In the genomic region with DNA sequence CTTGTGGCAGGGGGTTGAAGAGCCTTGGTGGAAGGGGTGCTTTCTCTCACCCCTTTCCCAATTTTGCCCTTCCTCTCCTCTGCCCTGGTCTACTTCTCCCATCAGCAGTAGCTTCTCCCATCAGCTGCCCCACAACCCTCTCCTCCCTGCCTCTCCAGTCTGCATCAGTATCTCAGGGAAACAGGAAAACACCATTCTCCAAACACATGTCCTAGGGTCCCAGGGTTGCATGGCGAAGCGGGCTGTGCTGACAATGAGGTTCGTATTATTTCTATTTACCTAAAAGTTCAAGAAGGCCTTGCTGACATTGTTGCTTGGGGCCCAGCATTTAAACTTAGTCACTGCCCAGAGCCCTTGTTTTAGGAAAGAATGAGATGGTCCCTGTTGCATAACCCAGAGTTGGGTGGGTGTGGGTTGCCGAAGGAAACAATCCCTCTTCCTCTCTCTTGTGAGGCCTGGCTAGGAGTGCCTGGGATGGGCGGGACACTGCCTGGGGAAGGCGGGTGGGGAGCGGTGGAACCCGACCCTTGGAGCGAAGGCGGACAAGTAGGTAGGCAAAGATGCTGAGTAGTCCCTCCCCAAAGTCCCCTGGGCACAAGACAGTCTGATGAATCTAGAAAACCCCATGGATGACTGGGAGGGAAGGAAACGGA, we compare ENCODE assay signal across 8 cellular contexts.
DNase-seq lines count a peak whose midpoint lies in the region; ATAC-seq and TF ChIP-seq lines count a peak whose summit lies in the region.

No MANE protein-coding gene starts in this region.

- H3K4me3 ChIP-seq in HEK293 (ENCODE audit: low read depth, low read length) (no peak overlapping the region), iPS-18a (ENCODE audit: low read length) (peak overlapping the region; percentile 85), stomach smooth muscle (ENCODE audit: low read length in 2 of 2) (peak overlapping the region; percentile 67 to 85)

- H3K9ac ChIP-seq in iPS-18a (ENCODE audit: low read length) (no peak overlapping the region), stomach smooth muscle (ENCODE audit: low read length in 2 of 2) (peak overlapping the region in 1 of 2 donors; percentile 70)

- H3K36me3 ChIP-seq in HEK293 (ENCODE audit: control insufficient read depth in 2 of 2, insufficient read depth in 1 of 2, low read length in 2 of 2): no peaks in the 10 kb centered on the region
- H3K36me3 ChIP-seq in iPS-18a (ENCODE audit: control insufficient read depth, low read depth, low read length): no peaks in the 10 kb centered on the region
- H3K36me3 ChIP-seq in stomach smooth muscle (ENCODE audit: control insufficient read depth in 2 of 2, insufficient read depth in 2 of 2, low read length in 2 of 2): no peaks in the 10 kb centered on the region

- DNase-seq in hippocampal formation (lab: John Stamatoyannopoulos, UW): no peak
- DNase-seq in NCI-H82 treated with DMSO at 0.1 percent for 48 hours (lab: John Stamatoyannopoulos, UW; ENCODE audit: unreplicated experiment): no peak
- DNase-seq in DMS153 treated with DMSO at 0.1 percent for 48 hours (lab: John Stamatoyannopoulos, UW; ENCODE audit: unreplicated experiment): no peak

- CTCF ChIA-PET in HEK293 (lab: Yijun Ruan, JAX): interaction anchor here (0.6 to 7.8 kb wide), 4 partner anchors 29 to 484 kb away, joined by 3 to 264 read pairs (median 16); no protein-coding TSS in a partner anchor

- no peaks in the 10 kb centered on the region for H3K9me3 ChIP-seq in HEK293 (ENCODE audit: control insufficient read depth, insufficient read depth, low read depth, low read length)
- no peaks in the 10 kb centered on the region for H3K9me3 ChIP-seq in iPS-18a (ENCODE audit: control insufficient read depth, low read depth, low read length)
- H3K9me3 ChIP-seq in stomach smooth muscle (ENCODE audit: control insufficient read depth in 2 of 2, low read length in 2 of 2): no peaks in the 10 kb centered on the region

- TF ChIP-seq CTCF in HEK293 (tag by site-specific recombination; IDR thresholded peaks at IDR 0.05): no peak

- POLR2A ChIA-PET in HEK293 (lab: Yijun Ruan, JAX): interaction anchor here (0.6 to 3.4 kb wide), 2 partner anchors 17 to 30 kb away, joined by 3 to 18 read pairs; a partner anchor contains a TSS

- H3K27ac ChIP-seq in HEK293 (ENCODE audit: extremely low read depth, low read depth, low read length) (no peak overlapping the region), angular gyrus (ENCODE audit: low read depth, low read length) (peak overlapping the region; percentile 91), iPS-18a (ENCODE audit: low read length) (no peak overlapping the region), stomach smooth muscle (ENCODE audit: low read length) (peak overlapping the region; percentile 80)

- H3K4me1 ChIP-seq in HEK293 (ENCODE audit: control insufficient read depth, insufficient read depth, low read length) (peaks cover 3% of the 10 kb centered on the region; the same call in 1 of the 2 replicates), iPS-18a (ENCODE audit: control insufficient read depth, low read depth, low read length) (peaks cover 22% of the 10 kb centered on the region), stomach smooth muscle (ENCODE audit: control insufficient read depth, insufficient read depth, low read length) (peaks cover 38% of the 10 kb centered on the region)

- no peak for ATAC-seq in GM19351 (IDR thresholded peaks at IDR 0.05; ENCODE audit: unreplicated experiment)

- H3K27me3 ChIP-seq in iPS-18a (ENCODE audit: control insufficient read depth, insufficient read depth, low read length) (peaks cover 36% of the 10 kb centered on the region), stomach smooth muscle (ENCODE audit: control insufficient read depth in 1 of 2, insufficient read depth in 2 of 2, low read length in 2 of 2) (no peaks in the 10 kb centered on the region)

TF ChIP-seq in HEK293, 187 proteins besides CTCF, POLR2A, EP300 and RAD21:
- no peak for TF ChIP-seq ZNF664 (tag by site-specific recombination; IDR thresholded peaks at IDR 0.05)
- TF ChIP-seq, protein P1, sequence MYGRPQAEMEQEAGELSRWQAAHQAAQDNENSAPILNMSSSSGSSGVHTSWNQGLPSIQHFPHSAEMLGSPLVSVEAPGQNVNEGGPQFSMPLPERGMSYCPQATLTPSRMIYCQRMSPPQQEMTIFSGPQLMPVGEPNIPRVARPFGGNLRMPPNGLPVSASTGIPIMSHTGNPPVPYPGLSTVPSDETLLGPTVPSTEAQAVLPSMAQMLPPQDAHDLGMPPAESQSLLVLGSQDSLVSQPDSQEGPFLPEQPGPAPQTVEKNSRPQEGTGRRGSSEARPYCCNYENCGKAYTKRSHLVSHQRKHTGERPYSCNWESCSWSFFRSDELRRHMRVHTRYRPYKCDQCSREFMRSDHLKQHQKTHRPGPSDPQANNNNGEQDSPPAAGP (tag by site-specific recombination; IDR thresholded peaks at IDR 0.05): 0 out of 2 replicates have a peak, but pooled peaks have one; percentile 24
- TF ChIP-seq, protein P2, sequence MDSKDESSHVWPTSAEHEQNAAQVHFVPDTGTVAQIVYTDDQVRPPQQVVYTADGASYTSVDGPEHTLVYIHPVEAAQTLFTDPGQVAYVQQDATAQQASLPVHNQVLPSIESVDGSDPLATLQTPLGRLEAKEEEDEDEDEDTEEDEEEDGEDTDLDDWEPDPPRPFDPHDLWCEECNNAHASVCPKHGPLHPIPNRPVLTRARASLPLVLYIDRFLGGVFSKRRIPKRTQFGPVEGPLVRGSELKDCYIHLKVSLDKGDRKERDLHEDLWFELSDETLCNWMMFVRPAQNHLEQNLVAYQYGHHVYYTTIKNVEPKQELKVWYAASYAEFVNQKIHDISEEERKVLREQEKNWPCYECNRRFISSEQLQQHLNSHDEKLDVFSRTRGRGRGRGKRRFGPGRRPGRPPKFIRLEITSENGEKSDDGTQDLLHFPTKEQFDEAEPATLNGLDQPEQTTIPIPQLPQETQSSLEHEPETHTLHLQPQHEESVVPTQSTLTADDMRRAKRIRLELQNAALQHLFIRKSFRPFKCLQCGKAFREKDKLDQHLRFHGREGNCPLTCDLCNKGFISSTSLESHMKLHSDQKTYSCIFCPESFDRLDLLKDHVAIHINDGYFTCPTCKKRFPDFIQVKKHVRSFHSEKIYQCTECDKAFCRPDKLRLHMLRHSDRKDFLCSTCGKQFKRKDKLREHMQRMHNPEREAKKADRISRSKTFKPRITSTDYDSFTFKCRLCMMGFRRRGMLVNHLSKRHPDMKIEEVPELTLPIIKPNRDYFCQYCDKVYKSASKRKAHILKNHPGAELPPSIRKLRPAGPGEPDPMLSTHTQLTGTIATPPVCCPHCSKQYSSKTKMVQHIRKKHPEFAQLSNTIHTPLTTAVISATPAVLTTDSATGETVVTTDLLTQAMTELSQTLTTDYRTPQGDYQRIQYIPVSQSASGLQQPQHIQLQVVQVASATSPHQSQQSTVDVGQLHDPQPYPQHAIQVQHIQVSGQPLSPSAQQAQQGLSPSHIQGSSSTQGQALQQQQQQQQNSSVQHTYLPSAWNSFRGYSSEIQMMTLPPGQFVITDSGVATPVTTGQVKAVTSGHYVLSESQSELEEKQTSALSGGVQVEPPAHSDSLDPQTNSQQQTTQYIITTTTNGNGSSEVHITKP (tag by site-specific recombination; IDR thresholded peaks at IDR 0.05): peak; percentile 53
- TF ChIP-seq ZNF266 (tag by site-specific recombination; IDR thresholded peaks at IDR 0.05; ENCODE audit: low read depth): no peak
- TF ChIP-seq SP2 (tag by site-specific recombination; IDR thresholded peaks at IDR 0.05): peak; percentile 52
- TF ChIP-seq ZNF707 (tag by site-specific recombination; IDR thresholded peaks at IDR 0.05): no peak
- peak; percentile 88 for TF ChIP-seq EGR2 (tag by site-specific recombination; IDR thresholded peaks at IDR 0.05; ENCODE audit: low read depth)
- TF ChIP-seq ZNF2 (tag by site-specific recombination; IDR thresholded peaks at IDR 0.05): no peak
- no peak for TF ChIP-seq ZNF146 (tag by site-specific recombination; IDR thresholded peaks at IDR 0.05)
- no peak for TF ChIP-seq ZBTB17 (tag by site-specific recombination; IDR thresholded peaks at IDR 0.05)
- no peak for TF ChIP-seq ZNF133 (tag by site-specific recombination; IDR thresholded peaks at IDR 0.05)
- 0 out of 2 replicates have a peak, but pooled peaks have one; percentile 15 for TF ChIP-seq ZBTB48 (tag by site-specific recombination; IDR thresholded peaks at IDR 0.05)
- TF ChIP-seq ZFHX2 (tag by site-specific recombination; conservative IDR thresholded peaks at IDR 0.05): peak; percentile 87
- no peak for TF ChIP-seq ZNF830 (tag by site-specific recombination; IDR thresholded peaks at IDR 0.05; ENCODE audit: low read depth)
- TF ChIP-seq KLF1 (tag by site-specific recombination; IDR thresholded peaks at IDR 0.05): peak; percentile 98
- TF ChIP-seq ZNF132 (tag by site-specific recombination; IDR thresholded peaks at IDR 0.05; ENCODE audit: borderline replicate concordance): no peak
- no peak for TF ChIP-seq ZNF169 (tag by site-specific recombination; IDR thresholded peaks at IDR 0.05)

Comparison
In these comparisons a context has a peak if more than half of its experiments do, and no peak if none do; other contexts are left out.
1. H3K27ac ChIP-seq: peak in angular gyrus (single experiment) and stomach smooth muscle (single experiment); none in HEK293 (single experiment) and iPS-18a (single experiment).